Comparison of ENCODE assay signal across 11 cellular contexts in genomic region chr10:15244635-15245197, GRCh38.
"Had no signal": no experiment of that assay in that cellular context is flagged by ENCODE, and none has a peak within 500 bp of the region (broad histone marks: within the 10 kb centered on the region; RNA-seq: fewer than 3 reads in every experiment).

No MANE protein-coding gene starts in this region.

- H3K27ac Mint-ChIP-seq: activated T-helper 1 cell treated with anti-CD3 and anti-CD28 coated beads, Interleukin-12 subunit alpha, Interleukin-12 subunit beta, Interleukin-2, Interleukin-4 antibody, amounts not matched to agents 30 ng/mL and 10 ng/mL and 1 ng/mL, durations not matched to agents 14 hours and 24 hours and 36 hours; brain; natural killer cell had no signal

- H3K4me1 ChIP-seq: foreskin keratinocyte had no signal

- H3K27me3 ChIP-seq: foreskin keratinocyte had no signal

- H3K27me3 Mint-ChIP-seq: brain; central memory CD8-positive, alpha-beta T cell had no signal

- DNase-seq: activated CD4-positive, alpha-beta T cell treated with anti-CD3 and anti-CD28 coated beads, Interleukin-2, amount 50 U/mL, for 4 hours; activated CD8-positive, alpha-beta memory T cell treated with anti-CD3 and anti-CD28 coated beads, Interleukin-2, amount 50 U/mL, for 48 hours; amniotic stem cell; effector CD8-positive, alpha-beta T cell; foreskin keratinocyte; natural killer cell; stimulated activated CD4-positive, alpha-beta T cell treated with anti-CD3 and anti-CD28 coated beads, Interleukin-1b, Interleukin-23, amount 100 ng/mL, for 48 hours had no signal

- H3K27ac ChIP-seq: foreskin keratinocyte had no signal

- ATAC-seq: activated CD4-positive, CD25-positive, alpha-beta regulatory T cell treated with anti-CD3 and anti-CD28 coated beads, Interleukin-2, amount 50 U/mL, for 24 hours had no signal

- H3K4me3 Mint-ChIP-seq: activated T-helper 1 cell treated with anti-CD3 and anti-CD28 coated beads, Interleukin-12 subunit alpha, Interleukin-12 subunit beta, Interleukin-2, Interleukin-4 antibody, amounts not matched to agents 30 ng/mL and 10 ng/mL and 1 ng/mL, durations not matched to agents 14 hours and 24 hours and 36 hours; brain; central memory CD8-positive, alpha-beta T cell; natural killer cell had no signal

- H3K36me3 Mint-ChIP-seq: natural killer cell had no signal

- H3K9me3 Mint-ChIP-seq: activated T-helper 1 cell treated with anti-CD3 and anti-CD28 coated beads, Interleukin-12 subunit alpha, Interleukin-12 subunit beta, Interleukin-2, Interleukin-4 antibody, amounts not matched to agents 30 ng/mL and 10 ng/mL and 1 ng/mL, durations not matched to agents 14 hours and 24 hours and 36 hours; brain; central memory CD8-positive, alpha-beta T cell; natural killer cell had no signal
